ENCODE assay signal across 11 cellular contexts in the genomic region with DNA sequence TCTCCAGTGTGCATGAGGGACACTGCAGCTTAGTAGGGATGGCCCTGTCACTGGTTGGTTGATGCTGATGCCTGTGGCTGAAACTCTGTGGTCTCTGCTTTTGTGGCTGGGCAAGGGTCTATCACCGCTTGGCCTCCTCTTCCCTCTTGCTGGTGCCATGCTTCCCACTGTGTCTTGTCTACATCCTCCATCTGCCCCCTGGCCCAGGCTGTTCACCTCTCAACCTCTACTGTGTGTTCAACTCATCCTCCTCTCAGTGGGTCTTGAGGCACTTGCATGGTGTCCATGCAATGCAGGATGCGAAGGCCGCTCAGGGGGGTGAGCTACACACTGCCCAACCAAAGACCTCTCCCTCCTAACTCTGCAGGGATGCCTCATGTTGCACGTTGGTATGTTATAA. TPM values are rescaled to one million over a fixed set of nuclear protein-coding genes. Genes with fewer than 3 reads are reported as not detected.
"Had no signal": no experiment of that assay in that cellular context is flagged by ENCODE, and none has a peak within 500 bp of the region (broad histone marks: within the 10 kb centered on the region; RNA-seq: fewer than 3 reads in every experiment).

No MANE protein-coding gene starts in this region.

- H3K9me3 ChIP-seq: HAP-1 had no signal

- H3K27ac ChIP-seq: GM23248, HL-60 had no signal

- H3K4me3 ChIP-seq: GM23248, HAP-1 had no signal

- H3K36me3 ChIP-seq: HAP-1 had no signal

- H2AFZ ChIP-seq: GM23248 had no signal

- H3K4me1 ChIP-seq: HAP-1 had no signal

- H3K9ac ChIP-seq: GM23248 had no signal

- DNase-seq: GM23248, GOT3, H7, HFFc6, KBM-7 had no signal

RNA-seq across cellular contexts. Expression of a gene that starts 19.8 kb away (rescaled TPM):
- total RNA-seq: GM23248, H4, HepG2, HFFc6, HT1080 had no signal
- polyA plus RNA-seq: GM23248, HepG2, IgD-negative memory B cell had no signal
